24 cellular contexts compared by ENCODE assay signal in the genomic region with DNA sequence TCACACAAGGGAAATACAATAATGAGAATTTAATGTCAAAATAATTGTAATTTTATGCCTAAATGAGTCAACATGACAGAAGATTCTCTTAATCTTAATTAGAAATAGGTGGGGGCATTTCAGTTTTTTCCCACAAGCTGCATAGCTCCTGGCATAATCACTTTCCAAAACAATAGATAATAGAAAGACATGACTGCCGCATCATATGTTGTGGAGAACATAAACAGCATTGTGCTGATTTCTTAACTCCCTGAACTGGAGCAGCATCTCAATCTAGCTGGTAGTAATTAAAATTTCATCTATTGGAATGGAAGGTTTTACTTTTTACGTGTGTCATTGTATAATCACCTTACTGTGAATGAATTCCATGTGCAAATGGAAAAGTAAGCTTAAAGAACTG.
"Had no signal": no experiment of that assay in that cellular context is flagged by ENCODE, and none has a peak within 500 bp of the region (broad histone marks: within the 10 kb centered on the region; RNA-seq: fewer than 3 reads in every experiment).

No MANE protein-coding gene starts in this region.

- H3K36me3 ChIP-seq: gastrocnemius medialis, heart right ventricle, tibial artery had no signal

- DNase-seq: activated CD4-positive, alpha-beta memory T cell treated with anti-CD3 and anti-CD28 coated beads, Interleukin-2, amount 10 ng/mL, durations not matched to agents 7 days and 5 days; activated CD4-positive, alpha-beta T cell treated with anti-CD3 and anti-CD28 coated beads for 48 hours; activated CD4-positive, CD25-positive, alpha-beta regulatory T cell; activated naive CD4-positive, alpha-beta T cell treated with Interleukin-2 at 50 U/mL for 16 hours; activated naive CD8-positive, alpha-beta T cell treated with anti-CD3 and anti-CD28 coated beads, Interleukin-2, amount 10 ng/mL, durations not matched to agents 7 days and 5 days; activated T-cell treated with anti-CD3 and anti-CD28 coated beads, Interleukin-2, amount 50 U/mL, for 1 hour; amygdala; dorsolateral prefrontal cortex; gastrocnemius medialis; heart right ventricle; left ventricle myocardium superior; mesendoderm; naive thymus-derived CD4-positive, alpha-beta T cell; nucleus accumbens; posterior cingulate gyrus; stimulated activated CD8-positive, alpha-beta memory T cell treated with anti-CD3 and anti-CD28 coated beads, Interleukin-4, amount 100 ng/mL, for 48 hours; stimulated activated naive CD4-positive, alpha-beta T cell treated with Interleukin-2 at 50 U/mL for 16 hours; T-helper 1 cell; T-helper 9 cell; tibial artery had no signal

- ATAC-seq: gastrocnemius medialis, left ventricle myocardium superior had no signal

- H3K27me3 Mint-ChIP-seq: activated CD4-positive, alpha-beta memory T cell treated with anti-CD3 and anti-CD28 coated beads, Interleukin-2, amount 10 ng/mL, durations not matched to agents 7 days and 5 days; activated naive CD8-positive, alpha-beta T cell treated with anti-CD3 and anti-CD28 coated beads, Interleukin-2, amount 10 ng/mL, durations not matched to agents 7 days and 5 days had no signal

- H3K27ac ChIP-seq: dorsolateral prefrontal cortex, gastrocnemius medialis, heart right ventricle, tibial artery had no signal

- H3K27ac Mint-ChIP-seq: activated CD4-positive, alpha-beta memory T cell treated with anti-CD3 and anti-CD28 coated beads, Interleukin-2, amount 10 ng/mL, durations not matched to agents 7 days and 5 days; activated naive CD8-positive, alpha-beta T cell treated with anti-CD3 and anti-CD28 coated beads, Interleukin-2, amount 10 ng/mL, durations not matched to agents 7 days and 5 days; activated T-helper 2 cell treated with anti-CD3 and anti-CD28 coated beads, Interferon-gamma antibody, Interleukin-2, Interleukin-4, amounts not matched to agents 10 μg/mL and 5 μg/mL and 100 μg/mL, durations not matched to agents 14 hours and 24 hours and 36 hours; immature natural killer cell had no signal

- H3K9me3 Mint-ChIP-seq: immature natural killer cell had no signal

- H3K27me3 ChIP-seq: dorsolateral prefrontal cortex, gastrocnemius medialis, heart right ventricle, tibial artery had no signal

- H3K9me3 ChIP-seq: gastrocnemius medialis had no signal

- H3K4me1 ChIP-seq: gastrocnemius medialis, tibial artery had no signal

- H3K4me3 ChIP-seq: gastrocnemius medialis, heart right ventricle, tibial artery had no signal

- FAIRE-seq: colon, urothelium cell line had no signal

- H3K36me3 Mint-ChIP-seq: immature natural killer cell had no signal

- H3K4me3 Mint-ChIP-seq: activated CD4-positive, alpha-beta memory T cell treated with anti-CD3 and anti-CD28 coated beads, Interleukin-2, amount 10 ng/mL, durations not matched to agents 7 days and 5 days; activated naive CD8-positive, alpha-beta T cell treated with anti-CD3 and anti-CD28 coated beads, Interleukin-2, amount 10 ng/mL, durations not matched to agents 7 days and 5 days; naive thymus-derived CD4-positive, alpha-beta T cell had no signal
